ENCODE assay signal across 13 cellular contexts in the genomic region with DNA sequence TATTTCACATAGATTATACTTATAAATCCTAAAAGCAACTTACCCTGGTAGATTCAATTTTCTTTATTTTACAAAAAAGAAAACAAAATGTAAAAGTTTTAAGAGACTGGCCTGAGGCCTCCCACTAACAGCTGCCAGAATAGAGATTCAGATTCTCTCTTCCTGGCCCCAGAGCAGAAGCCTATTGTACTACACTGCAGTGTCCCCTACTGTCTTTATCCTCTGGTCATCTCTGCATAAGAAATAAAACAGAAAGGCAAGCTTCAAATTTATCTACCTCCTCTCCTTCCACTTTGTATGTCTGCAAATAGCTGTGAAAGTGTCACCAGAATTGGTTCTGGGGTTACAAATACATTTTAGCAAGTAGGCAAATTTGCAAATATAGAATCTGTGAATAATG.
DNase-seq lines count a peak whose midpoint lies in the region; ATAC-seq and TF ChIP-seq lines count a peak whose summit lies in the region.
"Had no signal": no experiment of that assay in that cellular context is flagged by ENCODE, and none has a peak within 500 bp of the region (broad histone marks: within the 10 kb centered on the region; RNA-seq: fewer than 3 reads in every experiment).

No MANE protein-coding gene starts in this region.

- no peak for ATAC-seq in HG03045 (IDR thresholded peaks at IDR 0.05; ENCODE audit: unreplicated experiment)
- ATAC-seq: activated T-cell treated with anti-CD3 and anti-CD28 coated beads, Interleukin-2, amount 50 U/mL, for 4 hours; left ventricle myocardium superior had no signal

- TF ChIP-seq POLR2A in erythroblast (IDR thresholded peaks at IDR 0.05; ENCODE audit: low read length): no peak

- no peaks in the 10 kb centered on the region for H3K9me3 ChIP-seq in HEK293 (ENCODE audit: control insufficient read depth, insufficient read depth, low read depth, low read length)
- H3K9me3 ChIP-seq: tibial artery had no signal

- POLR2A ChIA-PET in HEK293 (lab: Yijun Ruan, JAX): no interaction called here
- POLR2A ChIA-PET in RWPE1 (lab: Yijun Ruan, JAX; ENCODE audit: low non-redundant PET): no interaction called here

- CTCF ChIA-PET in HEK293 (lab: Yijun Ruan, JAX) (interaction anchor here (0.6 to 0.7 kb wide), 3 partner anchors 27 to 1398 kb away, joined by 3 to 4 read pairs (median 3); no protein-coding TSS in a partner anchor), RWPE1 (lab: Yijun Ruan, JAX) (no interaction called here)

- DNase-seq in RWPE1 (ENCODE audit: low spot score) (peak; percentile 7), erythroblast (lab: John Stamatoyannopoulos, UW) (peak; percentile 2 to 8), myocyte (ENCODE audit: low read depth) (peak; percentile 31), substantia nigra (lab: John Stamatoyannopoulos, UW) (no peak), COR-L47 (lab: John Stamatoyannopoulos, UW) (no peak)
- DNase-seq: activated CD4-positive, alpha-beta T cell treated with anti-CD3 and anti-CD28 coated beads for 48 hours; activated T-cell treated with anti-CD3 and anti-CD28 coated beads, Interleukin-2, amount 50 U/mL, for 4 hours; KBM-7; left ventricle myocardium superior; NCI-H2081 treated with DMSO at 0.1 percent for 48 hours; tibial artery had no signal

- H3K36me3 ChIP-seq in HEK293 (ENCODE audit: control insufficient read depth in 2 of 2, insufficient read depth in 1 of 2, low read length in 2 of 2): no peaks in the 10 kb centered on the region
- H3K36me3 ChIP-seq: tibial artery had no signal

- no peak for TF ChIP-seq CTCF in HEK293 (tag by site-specific recombination; IDR thresholded peaks at IDR 0.05)
- TF ChIP-seq CTCF in RWPE1 (conservative IDR thresholded peaks at IDR 0.05; ENCODE audit: low read depth): no peak

- no peaks in the 10 kb centered on the region for H3K4me1 ChIP-seq in HEK293 (ENCODE audit: control insufficient read depth, insufficient read depth, low read length)
- H3K4me1 ChIP-seq: tibial artery had no signal

- H3K27ac ChIP-seq in HEK293 (ENCODE audit: extremely low read depth, low read depth, low read length) (no peak overlapping the region), RWPE1 (no peak overlapping the region), substantia nigra (ENCODE audit: low read depth, low read length, poor library complexity, severe bottlenecking) (no peak overlapping the region)
- H3K27ac ChIP-seq: tibial artery had no signal

- H3K4me3 ChIP-seq in HEK293 (ENCODE audit: low read depth, low read length): no peak overlapping the region
- H3K4me3 ChIP-seq: tibial artery had no signal

TF ChIP-seq in HEK293, 187 proteins besides CTCF, POLR2A, EP300 and RAD21:
- no peak for TF ChIP-seq ZNF701 (tag by site-specific recombination; IDR thresholded peaks at IDR 0.05)
- TF ChIP-seq ZNF548 (tag by site-specific recombination; IDR thresholded peaks at IDR 0.05): no peak
- TF ChIP-seq ZNF560 (tag by site-specific recombination; IDR thresholded peaks at IDR 0.05; ENCODE audit: borderline replicate concordance): no peak
- TF ChIP-seq ZNF654 (tag by site-specific recombination; IDR thresholded peaks at IDR 0.05; ENCODE audit: low read depth): 0 out of 2 replicates have a peak, but pooled peaks have one; percentile 19

Comparison
In these comparisons a context has a peak if more than half of its experiments do, and no peak if none do; other contexts are left out.
1. DNase-seq: peak in RWPE1 (single experiment), erythroblast (2 of 2) and myocyte (single experiment); none in substantia nigra (0 of 49) and COR-L47 (single experiment).